In genomic region chr5:123215929-123216702, GRCh38 we compare ENCODE assay signal across 1 cellular context.
TF ChIP-seq lines count a peak whose summit lies in the region.

No MANE protein-coding gene starts in this region.

TF ChIP-seq in IMR-90, 13 proteins besides CTCF, POLR2A, EP300 and RAD21 (continued from another document):
- TF ChIP-seq ELK1 (IDR thresholded peaks at IDR 0.05; ENCODE audit: borderline replicate concordance, low read depth, low read length) (no peak), SMC3 (IDR thresholded peaks at IDR 0.05; ENCODE audit: low read depth, low read length) (no peak)
